In genomic region chr11:72760543-72761400, GRCh38 we compare ENCODE assay signal across 16 cellular contexts. TPM values are rescaled to one million over a fixed set of nuclear protein-coding genes. Genes with fewer than 3 reads are reported as not detected.
DNase-seq lines count a peak whose midpoint lies in the region; ATAC-seq and TF ChIP-seq lines count a peak whose summit lies in the region.
"Had no signal": no experiment of that assay in that cellular context is flagged by ENCODE, and none has a peak within 500 bp of the region (broad histone marks: within the 10 kb centered on the region; RNA-seq: fewer than 3 reads in every experiment).

No MANE protein-coding gene starts in this region.

- H3K27me3 Mint-ChIP-seq in dendritic cell treated with granulocyte-macrophage colony-stimulating factor and Interleukin-4, amounts not matched to agents 40 ng/mL and 50 ng/mL, for 4 days, result peaks cover 15% of the 10 kb centered on the region
- H3K27me3 Mint-ChIP-seq in activated CD8-positive, alpha-beta T cell treated with anti-CD3 and anti-CD28 coated beads for 36 hours, result no peaks in the 10 kb centered on the region
- H3K27me3 Mint-ChIP-seq: activated T-cell treated with anti-CD3 and anti-CD28 coated beads, Interleukin-2, amount 50 U/mL, for 24 hours had no signal

- H3K27ac Mint-ChIP-seq in dendritic cell treated with granulocyte-macrophage colony-stimulating factor and Interleukin-4, amounts not matched to agents 40 ng/mL and 50 ng/mL, for 4 days, result peak overlapping the region; percentile 7
- H3K27ac Mint-ChIP-seq in activated CD8-positive, alpha-beta T cell treated with anti-CD3 and anti-CD28 coated beads for 36 hours, result no peak overlapping the region
- H3K27ac Mint-ChIP-seq: activated T-cell treated with anti-CD3 and anti-CD28 coated beads, Interleukin-2, amount 50 U/mL, for 24 hours; mesothelial cell of epicardium had no signal

- H3K36me3 Mint-ChIP-seq in dendritic cell treated with granulocyte-macrophage colony-stimulating factor and Interleukin-4, amounts not matched to agents 40 ng/mL and 50 ng/mL, for 4 days (ENCODE audit: low read depth), result peaks cover 12% of the 10 kb centered on the region
- no peaks in the 10 kb centered on the region for H3K36me3 Mint-ChIP-seq in activated CD8-positive, alpha-beta T cell treated with anti-CD3 and anti-CD28 coated beads for 36 hours (ENCODE audit: low read depth)

- CTCF ChIA-PET in activated CD8-positive, alpha-beta T cell treated with anti-CD3 and anti-CD28 coated beads for 36 hours (lab: Charles Lee), result interaction anchor here (0.6 to 1.1 kb wide), 2 partner anchors 26 to 35 kb away, joined by 3 read pairs; no protein-coding TSS in a partner anchor

- ATAC-seq in activated CD8-positive, alpha-beta T cell treated with anti-CD3 and anti-CD28 coated beads for 36 hours, result no peak
- ATAC-seq in GM21528 (IDR thresholded peaks at IDR 0.05; ENCODE audit: low FRiP score, unreplicated experiment), result no peak
- ATAC-seq: body of pancreas had no signal

- intact Hi-C loops in dendritic cell treated with granulocyte-macrophage colony-stimulating factor and Interleukin-4, amounts not matched to agents 40 ng/mL and 50 ng/mL, for 4 days (cut with micrococcal nuclease), result no loop called here
- intact Hi-C loops in activated CD8-positive, alpha-beta T cell treated with anti-CD3 and anti-CD28 coated beads for 36 hours (cut with micrococcal nuclease), result no loop called here

- POLR2A ChIA-PET in activated CD8-positive, alpha-beta T cell treated with anti-CD3 and anti-CD28 coated beads for 36 hours (lab: Charles Lee), result no interaction called here

- no peak overlapping the region for H3K4me3 Mint-ChIP-seq in dendritic cell treated with granulocyte-macrophage colony-stimulating factor and Interleukin-4, amounts not matched to agents 40 ng/mL and 50 ng/mL, for 4 days
- H3K4me3 Mint-ChIP-seq in activated CD8-positive, alpha-beta T cell treated with anti-CD3 and anti-CD28 coated beads for 36 hours, result no peak overlapping the region
- H3K4me3 Mint-ChIP-seq: activated T-cell treated with anti-CD3 and anti-CD28 coated beads, Interleukin-2, amount 50 U/mL, for 24 hours; mesothelial cell of epicardium had no signal

- no peak for TF ChIP-seq CTCF in activated CD8-positive, alpha-beta T cell treated with anti-CD3 and anti-CD28 coated beads for 36 hours (IDR thresholded peaks at IDR 0.05)

- peaks cover 66% of the 10 kb centered on the region for H3K4me1 Mint-ChIP-seq in dendritic cell treated with granulocyte-macrophage colony-stimulating factor and Interleukin-4, amounts not matched to agents 40 ng/mL and 50 ng/mL, for 4 days (ENCODE audit: low read depth)
- peaks cover 16% of the 10 kb centered on the region for H3K4me1 Mint-ChIP-seq in activated CD8-positive, alpha-beta T cell treated with anti-CD3 and anti-CD28 coated beads for 36 hours (ENCODE audit: low read depth)

- no peaks in the 10 kb centered on the region for H3K9me3 Mint-ChIP-seq in dendritic cell treated with granulocyte-macrophage colony-stimulating factor and Interleukin-4, amounts not matched to agents 40 ng/mL and 50 ng/mL, for 4 days
- no peaks in the 10 kb centered on the region for H3K9me3 Mint-ChIP-seq in activated CD8-positive, alpha-beta T cell treated with anti-CD3 and anti-CD28 coated beads for 36 hours
- H3K9me3 Mint-ChIP-seq: activated T-cell treated with anti-CD3 and anti-CD28 coated beads, Interleukin-2, amount 50 U/mL, for 24 hours; mesothelial cell of epicardium had no signal

- DNase-seq in A172 (ENCODE audit: low spot score) (peak; percentile 60), M059J (ENCODE audit: low read depth) (peak; percentile 43), kidney tubule cell (ENCODE audit: low spot score) (peak; percentile 60), NCI-H128 (lab: John Stamatoyannopoulos, UW; ENCODE audit: unreplicated experiment) (no peak), DMS153 treated with DMSO at 0.1 percent for 48 hours (lab: John Stamatoyannopoulos, UW; ENCODE audit: unreplicated experiment) (no peak)
- DNase-seq in activated CD8-positive, alpha-beta T cell treated with anti-CD3 and anti-CD28 coated beads for 36 hours, result no peak
- DNase-seq: activated CD4-positive, alpha-beta T cell treated with anti-CD3 and anti-CD28 coated beads for 1 hour; activated T-cell treated with anti-CD3 and anti-CD28 coated beads, Interleukin-2, amount 50 U/mL, for 24 hours; body of pancreas; DMS 273 treated with DMSO at 0.1 percent for 48 hours; Karpas-422; NCI-H2107; posterior cingulate gyrus had no signal

RNA-seq across cellular contexts. Expression of gene ARAP1, which starts 8.6 kb away (rescaled TPM):
- 54.4 and 61.7 TPM in 2 replicates for total RNA-seq in A172 (2014; rRNA removed; shearing (Covaris generic))
- 17.7 and 44.7 TPM in 2 replicates for total RNA-seq in M059J (2014; rRNA removed; shearing (Covaris generic))
- total RNA-seq in activated CD8-positive, alpha-beta T cell treated with anti-CD3 and anti-CD28 coated beads for 36 hours, result 10 to 100 TPM; 77.7 to 91.5 TPM

RNA-seq across cellular contexts. Expression of gene STARD10, which starts 33.1 kb away (rescaled TPM):
- 56.8 and 60.2 TPM in 2 replicates for total RNA-seq in A172 (2014; rRNA removed; shearing (Covaris generic))
- 17.7 and 28.7 TPM in 2 replicates for total RNA-seq in M059J (2014; rRNA removed; shearing (Covaris generic))
- total RNA-seq in activated CD8-positive, alpha-beta T cell treated with anti-CD3 and anti-CD28 coated beads for 36 hours, result 1 to 10 TPM; 8.1 to 8.6 TPM

RNA-seq across cellular contexts. Expression of gene ATG16L2, which starts 53.4 kb away (rescaled TPM):
- total RNA-seq in A172 (2014; rRNA removed; shearing (Covaris generic)), result 3.4 and 46.5 TPM in 2 replicates
- total RNA-seq in M059J (2014; rRNA removed; shearing (Covaris generic)), result 2.1 and 3.5 TPM in 2 replicates
- 10 to 100 TPM; 70.8 to 71.4 TPM for total RNA-seq in activated CD8-positive, alpha-beta T cell treated with anti-CD3 and anti-CD28 coated beads for 36 hours

Comparison
In these comparisons a context has a peak if more than half of its experiments do, and no peak if none do; other contexts are left out.
1. DNase-seq: peak in A172 (single experiment), M059J (single experiment) and kidney tubule cell (single experiment); none in NCI-H128 (single experiment), DMS153 treated with DMSO at 0.1 percent for 48 hours (single experiment) and activated CD8-positive, alpha-beta T cell treated with anti-CD3 and anti-CD28 coated beads for 36 hours (single experiment).